ENCODE assay signal across 8 cellular contexts in the genomic region with DNA sequence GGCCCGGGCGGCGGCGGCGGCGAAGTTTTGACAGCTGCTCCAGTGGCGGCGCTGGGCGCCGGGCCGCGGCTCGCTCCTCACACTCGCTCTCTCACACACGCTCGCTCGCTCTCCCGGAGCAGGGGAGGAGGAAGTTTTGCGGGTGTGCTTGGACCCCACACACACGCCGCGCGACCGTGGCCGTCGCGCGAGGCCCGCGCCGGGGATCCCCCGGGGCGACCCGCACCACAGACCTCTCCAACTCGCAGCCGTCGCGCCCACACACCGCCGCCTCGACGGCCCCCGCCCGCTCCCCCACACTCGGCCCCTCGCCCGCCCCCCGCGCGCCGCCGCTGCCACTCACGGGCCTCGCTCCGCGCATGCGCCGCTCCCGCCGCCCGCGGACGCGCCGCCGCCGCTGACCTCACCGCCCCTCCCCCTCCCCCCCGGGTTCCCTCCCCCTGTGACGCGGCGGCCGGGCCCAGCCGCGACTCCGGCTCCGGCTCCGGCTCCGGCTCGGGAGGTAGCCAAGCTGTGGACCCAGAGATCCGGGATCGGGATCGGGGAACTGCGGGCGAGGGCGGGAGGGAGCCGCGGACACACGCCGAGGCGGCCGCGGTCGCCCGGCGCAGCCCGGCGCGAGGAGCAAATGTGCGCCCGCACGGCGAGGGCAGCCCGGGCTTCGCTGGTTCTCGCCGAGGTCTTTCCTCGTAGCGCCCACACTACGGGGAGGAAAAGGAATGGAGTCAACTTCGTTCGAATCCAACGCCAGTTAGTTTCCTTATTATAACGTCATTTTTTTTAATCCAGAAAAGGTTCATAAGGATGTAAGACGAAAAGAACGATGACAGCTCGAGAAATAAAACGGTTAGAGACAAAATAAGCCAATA. TPM values are rescaled to one million over a fixed set of nuclear protein-coding genes. Genes with fewer than 3 reads are reported as not detected.
DNase-seq lines count a peak whose midpoint lies in the region; ATAC-seq and TF ChIP-seq lines count a peak whose summit lies in the region.

No MANE protein-coding gene starts in this region.

- H3K4me2 ChIP-seq in SU-DHL-6 (ENCODE audit: low read depth, low read length, poor library complexity, severe bottlenecking) (peak overlapping the region; percentile 68), trophoblast cell (ENCODE audit: low read length) (peak overlapping the region; percentile 86)

- H3K9me3 Mint-ChIP-seq in activated naive CD8-positive, alpha-beta T cell treated with anti-CD3 and anti-CD28 coated beads, Interleukin-2, amount 50 U/mL, for 24 hours: no peaks in the 10 kb centered on the region

- H3K4me3 ChIP-seq in GM08714 (ENCODE audit: low read length) (peak overlapping the region; percentile 96), SU-DHL-6 (ENCODE audit: insufficient read depth, low read length, poor library complexity, severe bottlenecking) (peak overlapping the region; percentile 67), trophoblast cell (ENCODE audit: low read depth, low read length) (peak overlapping the region; percentile 77), tibial nerve (peak overlapping the region; percentile 54 to 98 (median 70))

- H3K23ac ChIP-seq in trophoblast cell (ENCODE audit: low read length): no peak overlapping the region

- peak overlapping the region; percentile 81 for H3K4me3 Mint-ChIP-seq in activated naive CD8-positive, alpha-beta T cell treated with anti-CD3 and anti-CD28 coated beads, Interleukin-2, amount 50 U/mL, for 24 hours

- H2BK5ac ChIP-seq in trophoblast cell (ENCODE audit: low read depth, low read length, poor library complexity): peak overlapping the region; percentile 99

- H3K79me2 ChIP-seq in SU-DHL-6 (ENCODE audit: insufficient read depth, low read length) (peaks cover 36% of the 10 kb centered on the region), trophoblast cell (ENCODE audit: control insufficient read depth, insufficient read depth, low read length, poor library complexity) (peaks cover 14% of the 10 kb centered on the region)

- peak; percentile 94 for DNase-seq in NCI-H1092 (lab: John Stamatoyannopoulos, UW)
- DNase-seq in activated naive CD8-positive, alpha-beta T cell treated with anti-CD3 and anti-CD28 coated beads, Interleukin-2, amount 50 U/mL, for 24 hours: peak; percentile 91
- peak; percentile 96 for DNase-seq in cardiac septum (ENCODE audit: low spot score)
- DNase-seq in trophoblast cell: peak; percentile 88 to 96
- DNase-seq in tibial nerve (ENCODE audit: low spot score in 2 of 2): peak; percentile 88 to 93

- H4K8ac ChIP-seq in trophoblast cell (ENCODE audit: low read depth, low read length): peak overlapping the region; percentile 97

- H2AFZ ChIP-seq in SU-DHL-6 (ENCODE audit: low read depth, low read length, severe bottlenecking): peak overlapping the region; percentile 89
- H2AFZ ChIP-seq in trophoblast cell (ENCODE audit: insufficient read depth, low read length, poor library complexity): peak overlapping the region; percentile 91

- H3K9ac ChIP-seq in SU-DHL-6 (ENCODE audit: low read length) (peak overlapping the region; percentile 60), trophoblast cell (ENCODE audit: low read length) (peak overlapping the region; percentile 90)

- peak overlapping the region; percentile 96 for H2BK12ac ChIP-seq in trophoblast cell (ENCODE audit: low read length)

- peak overlapping the region; percentile 95 for H3K18ac ChIP-seq in trophoblast cell (ENCODE audit: low read length)

- no peak for TF ChIP-seq CTCF in SU-DHL-6 (IDR thresholded peaks at IDR 0.05; ENCODE audit: insufficient read depth, low read length, poor library complexity, severe bottlenecking)
- peak in 2 of 5 experiments; percentile 33 to 48 for TF ChIP-seq CTCF in tibial nerve (IDR thresholded peaks at IDR 0.05)

- H3K36me3 ChIP-seq in SU-DHL-6 (ENCODE audit: low read length) (no peaks in the 10 kb centered on the region), trophoblast cell (ENCODE audit: control insufficient read depth in 1 of 2, insufficient read depth in 2 of 2, low read length in 2 of 2) (no peaks in the 10 kb centered on the region), tibial nerve (no peaks in the 10 kb centered on the region)

- peak in 1 of 2 donors; percentile 48 for TF ChIP-seq EP300 in tibial nerve (IDR thresholded peaks at IDR 0.05)

- H3K4me1 ChIP-seq in trophoblast cell (ENCODE audit: control insufficient read depth in 1 of 2, insufficient read depth in 2 of 2, low read length in 2 of 2) (no peaks in the 10 kb centered on the region), tibial nerve (peaks cover 0 to 25% (median 15%) of the 10 kb centered on the region in 4 donors)

- peak overlapping the region; percentile 79 for H3K4ac ChIP-seq in trophoblast cell (ENCODE audit: low read depth, low read length)

- H3K27ac ChIP-seq in SU-DHL-6 (ENCODE audit: low read depth, low read length) (peak overlapping the region; percentile 76), trophoblast cell (ENCODE audit: low read depth, low read length) (peak overlapping the region; percentile 99), tibial nerve (peak overlapping the region; percentile 92 to 99 (median 97))

- peak overlapping the region; percentile 98 for H4K12ac ChIP-seq in trophoblast cell (ENCODE audit: low read depth, low read length)

- TF ChIP-seq POLR2A in tibial nerve (IDR thresholded peaks at IDR 0.05): peak; percentile 55 to 90

- H2BK120ac ChIP-seq in trophoblast cell (ENCODE audit: insufficient read depth, low read length, poor library complexity): peak overlapping the region; percentile 97

- H3K27me3 ChIP-seq in SU-DHL-6 (ENCODE audit: low read length): no peaks in the 10 kb centered on the region
- H3K27me3 ChIP-seq in trophoblast cell (ENCODE audit: insufficient read depth, low read length): no peaks in the 10 kb centered on the region
- no peaks in the 10 kb centered on the region for H3K27me3 ChIP-seq in tibial nerve

- 0 out of 2 replicates have a peak, but pooled peaks cover 6% of the 10 kb centered on the region for H4K20me1 ChIP-seq in SU-DHL-6 (ENCODE audit: low read depth, low read length)

- H3K27ac Mint-ChIP-seq in activated naive CD8-positive, alpha-beta T cell treated with anti-CD3 and anti-CD28 coated beads, Interleukin-2, amount 50 U/mL, for 24 hours: peak overlapping the region; percentile 85

- H3K9me3 ChIP-seq in SU-DHL-6 (ENCODE audit: insufficient read depth, low read length) (no peaks in the 10 kb centered on the region), trophoblast cell (ENCODE audit: insufficient read depth, low read depth, low read length) (no peaks in the 10 kb centered on the region), tibial nerve (no peaks in the 10 kb centered on the region)

- ATAC-seq in HG02571 (IDR thresholded peaks at IDR 0.05; ENCODE audit: unreplicated experiment): peak; percentile 56
- peak; percentile 65 for ATAC-seq in activated naive CD8-positive, alpha-beta T cell treated with anti-CD3 and anti-CD28 coated beads, Interleukin-2, amount 50 U/mL, for 24 hours

- no CpG with 5 or more reads among the region's 118 CpGs for WGBS in trophoblast cell (ENCODE audit: extremely low coverage, insufficient coverage, insufficient read length)
- WGBS in tibial nerve, 2 donors: 0 to 1% methylated on average over 25 to 45 of the region's 118 CpGs

- H3K9me2 ChIP-seq in SU-DHL-6 (replicated peaks; ENCODE audit: insufficient read depth, low read length): no peaks in the 10 kb centered on the region

- H3K79me1 ChIP-seq in trophoblast cell (ENCODE audit: low read length): peaks cover 16% of the 10 kb centered on the region

- intact Hi-C loops in cardiac septum (cut with DNase I): loop anchor here (1.0 to 10.0 kb wide), 2 partner anchors 28 to 72 kb away; no protein-coding TSS in a partner anchor

- H2AK5ac ChIP-seq in trophoblast cell (ENCODE audit: low read length): peak overlapping the region; percentile 69

- H3K36me3 Mint-ChIP-seq in activated naive CD8-positive, alpha-beta T cell treated with anti-CD3 and anti-CD28 coated beads, Interleukin-2, amount 50 U/mL, for 24 hours (ENCODE audit: low read depth): no peaks in the 10 kb centered on the region

- no peaks in the 10 kb centered on the region for H3K27me3 Mint-ChIP-seq in activated naive CD8-positive, alpha-beta T cell treated with anti-CD3 and anti-CD28 coated beads, Interleukin-2, amount 50 U/mL, for 24 hours

- peak overlapping the region; percentile 98 for H3K14ac ChIP-seq in trophoblast cell (ENCODE audit: low read length)

- H4K91ac ChIP-seq in trophoblast cell (ENCODE audit: low read depth, low read length): peak overlapping the region; percentile 96

- H3K4me1 Mint-ChIP-seq in activated naive CD8-positive, alpha-beta T cell treated with anti-CD3 and anti-CD28 coated beads, Interleukin-2, amount 50 U/mL, for 24 hours: peaks cover 28% of the 10 kb centered on the region

- peaks cover 28% of the 10 kb centered on the region for H3F3A ChIP-seq in SU-DHL-6 (ENCODE audit: insufficient read depth)

RNA-seq across cellular contexts. Expression of a gene that starts 0.7 kb away (rescaled TPM):
- 54.7 TPM for total RNA-seq in cardiac septum
- 26.4 and 28.2 TPM in 2 replicates for polyA plus RNA-seq in trophoblast cell (2013)
- total RNA-seq in tibial nerve: 10 to 100 TPM; 63.2 to 86.1 (median 69.4) TPM

Comparison
In these comparisons a context has a peak if more than half of its experiments do, and no peak if none do; other contexts are left out.
1. Peak in every context shown above with its lines: DNase-seq, ATAC-seq, H3K4me3 ChIP-seq and H3K27ac ChIP-seq.